Comparison of ENCODE assay signal across 15 cellular contexts in the genomic region with DNA sequence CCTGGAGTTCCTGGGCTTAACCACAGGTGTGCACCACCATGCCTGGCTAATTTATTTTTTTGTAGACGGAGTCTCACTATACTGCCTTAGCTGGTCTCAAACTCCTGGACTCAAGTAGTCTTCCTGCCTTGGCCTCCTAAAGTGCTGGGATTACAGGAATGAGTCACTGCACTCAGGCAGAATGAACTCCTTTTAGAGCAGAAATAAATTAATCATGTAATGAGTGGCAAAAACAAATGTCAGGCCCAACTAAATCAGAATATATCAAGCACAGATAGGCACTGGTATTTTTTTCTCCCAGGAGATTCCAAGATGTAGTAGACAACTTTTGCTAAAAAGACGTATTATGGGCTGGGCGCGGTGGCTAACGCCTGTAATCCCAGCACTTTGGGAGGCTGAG. TPM values are rescaled to one million over a fixed set of nuclear protein-coding genes. Genes with fewer than 3 reads are reported as not detected.
A peak's percentile ranks its signal among the peaks of the same experiment; 100 is the strongest.
DNase-seq lines count a peak whose midpoint lies in the region; ATAC-seq and TF ChIP-seq lines count a peak whose summit lies in the region.
"Had no signal": no experiment of that assay in that cellular context is flagged by ENCODE, and none has a peak within 500 bp of the region (broad histone marks: within the 10 kb centered on the region; RNA-seq: fewer than 3 reads in every experiment).

No MANE protein-coding gene starts in this region.

- H3K79me1 ChIP-seq in IMR-90 (ENCODE audit: low read depth in 1 of 2, low read length in 2 of 2), result peaks cover 40 to 61% of the 10 kb centered on the region in 2 experiments

- TF ChIP-seq CTCF in DND-41 (IDR thresholded peaks at IDR 0.05; ENCODE audit: borderline replicate concordance, extremely low read depth, low read length, poor library complexity, severe bottlenecking) (no peak), IMR-90 (conservative IDR thresholded peaks at IDR 0.05; ENCODE audit: low read depth, low read length) (no peak)

- H3K14ac ChIP-seq in IMR-90 (replicated peaks; ENCODE audit: low read depth, low read length), result no peak overlapping the region

- no peak for DNase-seq in DND-41
- peak; percentile 54 for DNase-seq in IMR-90
- DNase-seq in activated naive CD8-positive, alpha-beta T cell treated with anti-CD3 and anti-CD28 coated beads, Interleukin-2, amount 50 U/mL, for 24 hours, result no peak
- DNase-seq in natural killer cell treated with Interleukin-12 subunit alpha and Interleukin-12 subunit beta and Interleukin-15 and Interleukin-18, amount 100 ng/mL, for 72 hours (ENCODE audit: low spot score), result no peak
- DNase-seq in T-helper 1 cell, result no peak
- DNase-seq in midbrain (lab: John Stamatoyannopoulos, UW), result no peak
- DNase-seq: activated CD4-positive, CD25-positive, alpha-beta regulatory T cell; activated naive CD4-positive, alpha-beta T cell treated with anti-CD3 and anti-CD28 coated beads, Interleukin-2, amount 50 U/mL, for 16 hours; cortex of kidney; gastrocnemius medialis; NCI-H446 treated with DMSO at 0.1 percent for 48 hours; nucleus accumbens had no signal

- ATAC-seq in DND-41 (ENCODE audit: insufficient read depth, low read depth) (no peak), IMR-90 (ENCODE audit: low read depth) (no peak), GM18861 (IDR thresholded peaks at IDR 0.05; ENCODE audit: unreplicated experiment) (no peak)
- no peak for ATAC-seq in activated naive CD8-positive, alpha-beta T cell treated with anti-CD3 and anti-CD28 coated beads, Interleukin-2, amount 50 U/mL, for 24 hours
- ATAC-seq in natural killer cell treated with Interleukin-12 subunit alpha and Interleukin-12 subunit beta and Interleukin-15 and Interleukin-18, amount 100 ng/mL, for 72 hours, result no peak
- ATAC-seq: gastrocnemius medialis, left lobe of liver, Right ventricle myocardium inferior had no signal

- peaks cover 72% of the 10 kb centered on the region for H3K36me3 ChIP-seq in DND-41 (ENCODE audit: insufficient read depth, low read length)
- H3K36me3 ChIP-seq in IMR-90 (ENCODE audit: control insufficient read depth, insufficient read depth, low read length), result peaks cover 53% of the 10 kb centered on the region

- no peak overlapping the region for H2AK9ac ChIP-seq in IMR-90 (replicated peaks; ENCODE audit: low read depth, low read length, poor library complexity)

- no peak overlapping the region for H4K8ac ChIP-seq in IMR-90 (ENCODE audit: low read depth in 2 of 2, low read length in 2 of 2)

- H2AK5ac ChIP-seq in IMR-90 (ENCODE audit: low read depth, low read length), result no peak overlapping the region

- H2BK120ac ChIP-seq in IMR-90 (ENCODE audit: low read depth, low read length), result no peak overlapping the region

- dilution Hi-C loops in IMR-90 (cut with HindIII; ENCODE audit: low sequenced_read_pairs, unreplicated experiment), result no loop called here

- no peak overlapping the region for H3K56ac ChIP-seq in IMR-90 (ENCODE audit: extremely low read depth, insufficient read depth, low read length)

- H3K4me3 ChIP-seq in DND-41 (ENCODE audit: low read depth in 1 of 2, low read length in 2 of 2), result no peak overlapping the region
- no peak overlapping the region for H3K4me3 ChIP-seq in IMR-90 (ENCODE audit: insufficient read depth, low read depth, low read length)
- H3K4me3 ChIP-seq: gastrocnemius medialis had no signal

- H2AFZ ChIP-seq in DND-41 (ENCODE audit: low read depth, low read length) (no peak overlapping the region), IMR-90 (replicated peaks; ENCODE audit: low read length, poor library complexity) (no peak overlapping the region)

- peaks cover 61% of the 10 kb centered on the region for H3K36me3 Mint-ChIP-seq in activated naive CD8-positive, alpha-beta T cell treated with anti-CD3 and anti-CD28 coated beads, Interleukin-2, amount 50 U/mL, for 24 hours (ENCODE audit: low read depth)
- H3K36me3 Mint-ChIP-seq in natural killer cell treated with Interleukin-12 subunit alpha and Interleukin-12 subunit beta and Interleukin-15 and Interleukin-18, amount 100 ng/mL, for 72 hours, result peaks cover 15% of the 10 kb centered on the region

- H2BK15ac ChIP-seq in IMR-90 (ENCODE audit: low read depth, low read length), result no peak overlapping the region

- H3K27me3 ChIP-seq in DND-41 (ENCODE audit: insufficient read depth, low read length, poor library complexity) (no peaks in the 10 kb centered on the region), IMR-90 (ENCODE audit: control insufficient read depth, insufficient read depth, low read length) (no peaks in the 10 kb centered on the region)
- H3K27me3 ChIP-seq: gastrocnemius medialis had no signal

- 100% methylated on average over 1 of the region's 5 CpGs; no CpG with 5 or more reads in 1 of the 2 experiments for WGBS in IMR-90 (ENCODE audit: extremely low coverage in 2 of 2, insufficient read length in 1 of 2), 2 experiments

- no peak overlapping the region for H3K18ac ChIP-seq in IMR-90 (ENCODE audit: low read depth, low read length)

- H2BK20ac ChIP-seq in IMR-90 (ENCODE audit: low read depth, low read length), result no peak overlapping the region

- peak overlapping the region; percentile 96 for H3K4me3 Mint-ChIP-seq in activated naive CD8-positive, alpha-beta T cell treated with anti-CD3 and anti-CD28 coated beads, Interleukin-2, amount 50 U/mL, for 24 hours
- peak overlapping the region; percentile 93 for H3K4me3 Mint-ChIP-seq in natural killer cell treated with Interleukin-12 subunit alpha and Interleukin-12 subunit beta and Interleukin-15 and Interleukin-18, amount 100 ng/mL, for 72 hours

- no peak overlapping the region for H3K27ac ChIP-seq in DND-41 (ENCODE audit: low read length)
- no peak overlapping the region for H3K27ac ChIP-seq in IMR-90 (ENCODE audit: insufficient read depth, low read length)

- no peak overlapping the region for H2BK5ac ChIP-seq in IMR-90 (ENCODE audit: low read depth, low read length, poor library complexity, severe bottlenecking)

- peak overlapping the region; percentile 83 for H3K4me2 ChIP-seq in DND-41 (ENCODE audit: insufficient read depth, low read length)
- no peak overlapping the region for H3K4me2 ChIP-seq in IMR-90 (ENCODE audit: low read depth, low read length)

- peak overlapping the region; percentile 100 for H3K27ac Mint-ChIP-seq in activated naive CD8-positive, alpha-beta T cell treated with anti-CD3 and anti-CD28 coated beads, Interleukin-2, amount 50 U/mL, for 24 hours
- H3K27ac Mint-ChIP-seq in natural killer cell treated with Interleukin-12 subunit alpha and Interleukin-12 subunit beta and Interleukin-15 and Interleukin-18, amount 100 ng/mL, for 72 hours, result no peak overlapping the region

- no peak overlapping the region for H3K23ac ChIP-seq in IMR-90 (ENCODE audit: low read depth, low read length)

- H4K91ac ChIP-seq in IMR-90 (ENCODE audit: insufficient read depth, low read depth, low read length), result no peak overlapping the region

- no peak overlapping the region for H3K4ac ChIP-seq in IMR-90 (ENCODE audit: low read depth, low read length)

- H3K9me1 ChIP-seq in IMR-90 (ENCODE audit: insufficient read depth, low read length), result no peaks in the 10 kb centered on the region

- no peak for TF ChIP-seq RAD21 in IMR-90 (IDR thresholded peaks at IDR 0.05; ENCODE audit: low read length)

- CTCF ChIA-PET in IMR-90 (lab: Yijun Ruan, JAX), result no interaction called here

- H3K9me3 ChIP-seq in DND-41 (ENCODE audit: insufficient read depth, low read length, severe bottlenecking) (no peaks in the 10 kb centered on the region), IMR-90 (ENCODE audit: control insufficient read depth, insufficient read depth, low read length) (no peaks in the 10 kb centered on the region)
- H3K9me3 ChIP-seq: gastrocnemius medialis had no signal

- intact Hi-C loops in IMR-90 (cut with micrococcal nuclease), result no loop called here

- TF ChIP-seq POLR2A in IMR-90 (IDR thresholded peaks at IDR 0.05; ENCODE audit: low read depth, low read length), result no peak

- peaks cover 47% of the 10 kb centered on the region for H3K4me1 ChIP-seq in DND-41 (ENCODE audit: insufficient read depth, low read length)
- peaks cover 2% of the 10 kb centered on the region for H3K4me1 ChIP-seq in IMR-90 (ENCODE audit: control insufficient read depth, insufficient read depth, low read length)

- H3K9me3 Mint-ChIP-seq in activated naive CD8-positive, alpha-beta T cell treated with anti-CD3 and anti-CD28 coated beads, Interleukin-2, amount 50 U/mL, for 24 hours, result no peaks in the 10 kb centered on the region
- H3K9me3 Mint-ChIP-seq in natural killer cell treated with Interleukin-12 subunit alpha and Interleukin-12 subunit beta and Interleukin-15 and Interleukin-18, amount 100 ng/mL, for 72 hours, result no peaks in the 10 kb centered on the region

- H4K5ac ChIP-seq in IMR-90 (ENCODE audit: low read depth, low read length), result no peak overlapping the region

- POLR2A ChIA-PET in IMR-90 (lab: Charles Lee; ENCODE audit: unreplicated experiment), result no interaction called here

- BruUV-seq in IMR-90 (replicated peaks; lab: Mats Ljungman, UMichigan), result no TSS peak

- H3K79me2 ChIP-seq in DND-41 (ENCODE audit: insufficient read depth, low read length), result peaks cover 60% of the 10 kb centered on the region

- in situ Hi-C loops in IMR-90 (cut with MboI; ENCODE audit: low sequenced_read_pairs), result loop anchor here (10.0 kb wide), 1 partner anchor 182 kb away; no protein-coding TSS in a partner anchor

- H3K9ac ChIP-seq in DND-41 (ENCODE audit: low read depth, low read length), result peak overlapping the region; percentile 72; the same call in 1 of the 2 replicates
- no peak overlapping the region for H3K9ac ChIP-seq in IMR-90 (ENCODE audit: low read depth, low read length)

- H3K4me1 Mint-ChIP-seq in activated naive CD8-positive, alpha-beta T cell treated with anti-CD3 and anti-CD28 coated beads, Interleukin-2, amount 50 U/mL, for 24 hours, result peaks cover 49% of the 10 kb centered on the region
- peaks cover 21 to 22% of the 10 kb centered on the region in 2 donors for H3K4me1 Mint-ChIP-seq in natural killer cell treated with Interleukin-12 subunit alpha and Interleukin-12 subunit beta and Interleukin-15 and Interleukin-18, amount 100 ng/mL, for 72 hours (ENCODE audit: low read depth in 2 of 2)

- no peaks in the 10 kb centered on the region for H3K27me3 Mint-ChIP-seq in activated naive CD8-positive, alpha-beta T cell treated with anti-CD3 and anti-CD28 coated beads, Interleukin-2, amount 50 U/mL, for 24 hours
- H3K27me3 Mint-ChIP-seq in natural killer cell treated with Interleukin-12 subunit alpha and Interleukin-12 subunit beta and Interleukin-15 and Interleukin-18, amount 100 ng/mL, for 72 hours, result no peaks in the 10 kb centered on the region

- H4K20me1 ChIP-seq in DND-41 (ENCODE audit: insufficient read depth, low read length), result peaks cover 57% of the 10 kb centered on the region
- H4K20me1 ChIP-seq in IMR-90 (ENCODE audit: insufficient read depth, low read length), result peaks cover 52% of the 10 kb centered on the region

RNA-seq across cellular contexts. Expression of a gene that starts 2.6 kb away (rescaled TPM):
- total RNA-seq in IMR-90 (2012; rRNA removed), result 3,662 and 5,584 TPM in 2 replicates
- polyA plus RNA-seq in IMR-90 (2012; rRNA removed), result 4,105 and 5,462 TPM in 2 replicates
- 6,022 and 9,107 TPM in 2 replicates for polyA plus RNA-seq in IMR-90 (2012; cell fraction: cytosol; rRNA removed)
- 1,293 and 1,327 TPM in 2 replicates for polyA plus RNA-seq in IMR-90 (2012; cell fraction: nucleus; rRNA removed; ENCODE audit: low replicate concordance)
- 1,000 to 10,000 TPM in 1 of 2 donors, 100 to 1,000 TPM in 1; 874 to 1,112 TPM for total RNA-seq in natural killer cell treated with Interleukin-12 subunit alpha and Interleukin-12 subunit beta and Interleukin-15 and Interleukin-18, amount 100 ng/mL, for 72 hours

RNA-seq across cellular contexts. Expression of a gene that starts 30.8 kb away (rescaled TPM):
- total RNA-seq in IMR-90 (2012; rRNA removed), result 17.2 and 21.4 TPM in 2 replicates
- 9.1 and 10.1 TPM in 2 replicates for polyA plus RNA-seq in IMR-90 (2012; rRNA removed)
- polyA plus RNA-seq in IMR-90 (2012; cell fraction: cytosol; rRNA removed), result 3.8 and 4.5 TPM in 2 replicates
- 3.1 and 12.1 TPM in 2 replicates for polyA plus RNA-seq in IMR-90 (2012; cell fraction: nucleus; rRNA removed; ENCODE audit: low replicate concordance)
- total RNA-seq in natural killer cell treated with Interleukin-12 subunit alpha and Interleukin-12 subunit beta and Interleukin-15 and Interleukin-18, amount 100 ng/mL, for 72 hours, result 10 to 100 TPM in 1 of 2 donors, 1 to 10 TPM in 1; 9.2 to 15.4 TPM

RNA-seq across cellular contexts. Expression of a gene that starts 42.6 kb away (rescaled TPM):
- total RNA-seq in IMR-90 (2012; rRNA removed), result not detected in 2 replicates
- 0.02 and 0.03 TPM in 2 replicates for polyA plus RNA-seq in IMR-90 (2012; rRNA removed)
- 0.02 TPM in 1 of 2 replicates, not detected in the other for polyA plus RNA-seq in IMR-90 (2012; cell fraction: cytosol; rRNA removed)
- 0.10 and 0.15 TPM in 2 replicates for polyA plus RNA-seq in IMR-90 (2012; cell fraction: nucleus; rRNA removed; ENCODE audit: low replicate concordance)
- total RNA-seq in natural killer cell treated with Interleukin-12 subunit alpha and Interleukin-12 subunit beta and Interleukin-15 and Interleukin-18, amount 100 ng/mL, for 72 hours, result under 1 TPM in 1 of 2 donors, not detected in 1; 0.19 TPM
- total RNA-seq: gastrocnemius medialis, left lobe of liver had no signal
